ENCODE assay signal across 9 cellular contexts in the genomic region with DNA sequence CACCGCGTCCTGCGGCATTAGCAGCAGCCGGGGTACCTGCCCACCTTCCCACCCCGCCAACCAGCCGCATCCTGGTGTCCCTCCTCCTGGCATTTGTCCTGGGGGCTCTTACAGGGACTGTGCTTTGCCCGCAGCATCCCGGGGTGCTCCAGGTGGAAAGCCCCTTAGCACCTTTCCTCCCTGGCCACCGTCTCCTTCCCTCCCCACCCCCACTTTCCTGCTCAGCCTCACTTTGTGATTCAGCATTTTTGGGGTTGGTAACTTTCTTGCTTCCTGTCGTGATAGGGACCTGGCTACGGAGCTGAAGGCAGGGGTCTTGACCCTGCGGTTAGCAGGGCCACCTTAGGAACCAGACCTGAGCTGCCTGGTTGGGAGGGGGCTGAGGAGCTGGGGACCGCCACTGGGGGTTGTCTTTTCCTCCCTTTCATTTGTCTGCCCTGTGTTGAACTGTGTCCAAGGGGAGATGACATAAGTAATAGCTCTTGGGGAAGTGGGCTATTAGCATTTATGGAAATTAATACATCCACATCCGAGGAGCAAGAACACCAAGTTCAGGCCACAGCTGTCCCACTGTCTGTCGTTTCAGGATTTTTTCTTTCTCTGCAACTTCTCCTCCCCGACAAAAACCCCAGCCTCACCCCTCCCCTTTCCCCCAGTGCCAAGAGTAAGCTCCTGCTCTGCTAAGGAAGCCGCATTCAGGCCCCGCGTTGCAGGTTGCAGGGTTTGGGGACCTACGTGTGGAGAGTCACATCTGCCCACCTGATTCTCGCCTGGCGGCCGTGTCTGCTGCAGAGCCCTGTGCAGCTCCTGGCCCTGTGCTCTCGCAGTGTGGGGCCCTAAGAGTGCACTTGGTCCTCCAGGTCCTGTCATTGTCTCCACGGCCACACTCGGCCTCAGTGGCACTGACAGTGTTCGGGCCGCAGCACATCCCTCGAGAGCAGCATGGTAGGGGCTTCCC. TPM values are rescaled to one million over a fixed set of nuclear protein-coding genes. Genes with fewer than 3 reads are reported as not detected.
DNase-seq lines count a peak whose midpoint lies in the region; ATAC-seq, FAIRE-seq and TF ChIP-seq lines count a peak whose summit lies in the region.
"Had no signal": no experiment of that assay in that cellular context is flagged by ENCODE, and none has a peak within 500 bp of the region (broad histone marks: within the 10 kb centered on the region; RNA-seq: fewer than 3 reads in every experiment).

No MANE protein-coding gene starts in this region.

- no peak overlapping the region for H2BK120ac ChIP-seq in H1 (replicated peaks; ENCODE audit: low read depth, low read length)
- H2BK120ac ChIP-seq in trophoblast cell (ENCODE audit: insufficient read depth, low read length, poor library complexity): no peak overlapping the region

- H3K4me1 ChIP-seq in H1 (replicated peaks in 1 of 4; ENCODE audit: control insufficient read depth in 3 of 4, insufficient read depth in 4 of 4, low read length in 3 of 4) (peaks cover 5 to 20% (median 11%) of the 10 kb centered on the region in 4 experiments), trophoblast cell (ENCODE audit: control insufficient read depth in 1 of 2, insufficient read depth in 2 of 2, low read length in 2 of 2) (peaks cover 7 to 12% of the 10 kb centered on the region in 2 experiments)

- H3K4me1 Mint-ChIP-seq in T-helper 1 cell treated with Interleukin-12 subunit alpha and Interleukin-12 subunit beta and Interleukin-4 antibody, amounts not matched to agents 30 μg/mL and 1 μg/mL, for 36 hours (ENCODE audit: low read depth): peaks cover 27% of the 10 kb centered on the region

- TF ChIP-seq RAD21 in H1 (IDR thresholded peaks at IDR 0.05 in 1 of 2, conservative IDR thresholded peaks at IDR 0.05 in 1 of 2; ENCODE audit: low read depth in 2 of 2, low read length in 2 of 2): no peak

- peak overlapping the region; percentile 59 to 93 (median 62) for H3K4me3 ChIP-seq in H1 (ENCODE audit: extremely low read depth in 1 of 4, insufficient read depth in 2 of 4, low read depth in 3 of 4, low read length in 4 of 4)
- no peak overlapping the region for H3K4me3 ChIP-seq in trophoblast cell (ENCODE audit: low read depth, low read length)

- TF ChIP-seq POLR2A in GM19099 (IDR thresholded peaks at IDR 0.05; ENCODE audit: extremely low read depth, insufficient read length, low read depth): peak; percentile 36
- TF ChIP-seq POLR2A in H1 (IDR thresholded peaks at IDR 0.05; ENCODE audit: control extremely low read depth in 1 of 2, low read depth in 2 of 2, low read length in 2 of 2): no peak

- H3K27me3 Mint-ChIP-seq in T-helper 1 cell treated with Interleukin-12 subunit alpha and Interleukin-12 subunit beta and Interleukin-4 antibody, amounts not matched to agents 30 μg/mL and 1 μg/mL, for 36 hours (ENCODE audit: low read depth): no peaks in the 10 kb centered on the region

- peaks cover 15% of the 10 kb centered on the region for H3K23me2 ChIP-seq in H1 (ENCODE audit: low read depth, low read length)

- no peak overlapping the region for H2BK20ac ChIP-seq in H1 (ENCODE audit: low read length)

- H3K9me3 Mint-ChIP-seq in T-helper 1 cell treated with Interleukin-12 subunit alpha and Interleukin-12 subunit beta and Interleukin-4 antibody, amounts not matched to agents 30 μg/mL and 1 μg/mL, for 36 hours: no peaks in the 10 kb centered on the region

- H3K36me3 ChIP-seq in H1 (ENCODE audit: control insufficient read depth in 2 of 4, insufficient read depth in 4 of 4, low read length in 3 of 4): no peaks in the 10 kb centered on the region
- H3K36me3 ChIP-seq in trophoblast cell (ENCODE audit: control insufficient read depth in 1 of 2, insufficient read depth in 2 of 2, low read length in 2 of 2): no peaks in the 10 kb centered on the region

- peaks cover 7% of the 10 kb centered on the region for H3K36me3 Mint-ChIP-seq in T-helper 1 cell treated with Interleukin-12 subunit alpha and Interleukin-12 subunit beta and Interleukin-4 antibody, amounts not matched to agents 30 μg/mL and 1 μg/mL, for 36 hours (ENCODE audit: low read depth)

- 33% methylated on average over 27 of the region's 29 CpGs; no CpG with 5 or more reads in 1 of the 2 experiments for WGBS in H1 (ENCODE audit: extremely low coverage in 1 of 2, insufficient coverage in 1 of 2, insufficient read length in 1 of 2, insufficient replicate concordance in 2 of 2, low coverage in 1 of 2, low lambda C conversion rate in 2 of 2, missing lambda C conversion rate in 1 of 2), 2 experiments
- WGBS in trophoblast cell (ENCODE audit: extremely low coverage, insufficient coverage, insufficient read length): no CpG with 5 or more reads among the region's 29 CpGs

- no peak overlapping the region for H4K5ac ChIP-seq in H1 (ENCODE audit: insufficient read length, low read depth, low read length)

- H3K27me3 ChIP-seq in H1 (replicated peaks in 1 of 4; ENCODE audit: control insufficient read depth in 3 of 4, extremely low read depth in 1 of 4, insufficient read depth in 3 of 4, low read length in 3 of 4): peaks cover 0 to 36% (median 21%) of the 10 kb centered on the region in 4 experiments; a peak in 5 of 7 replicates
- H3K27me3 ChIP-seq in trophoblast cell (ENCODE audit: insufficient read depth, low read length): peaks cover 25% of the 10 kb centered on the region

- no peak for FAIRE-seq in H1 (lab: Jason Lieb, UNC)
- FAIRE-seq: TTC549 had no signal

- H3K23ac ChIP-seq in H1 (ENCODE audit: insufficient read length) (no peak overlapping the region), trophoblast cell (ENCODE audit: low read length) (no peak overlapping the region)

- H3K9ac ChIP-seq in H1 (replicated peaks in 1 of 4; ENCODE audit: extremely low read depth in 1 of 4, low read depth in 3 of 4, low read length in 3 of 4) (no peak overlapping the region; a peak in 1 of 7 replicates), trophoblast cell (ENCODE audit: low read length) (no peak overlapping the region)

- H2BK5ac ChIP-seq in H1 (ENCODE audit: low read depth, low read length): peak overlapping the region; percentile 44; the same call in 1 of the 2 replicates
- H2BK5ac ChIP-seq in trophoblast cell (ENCODE audit: low read depth, low read length, poor library complexity): no peak overlapping the region

- peaks cover 6% of the 10 kb centered on the region; the same call in 1 of the 2 replicates for H3K79me1 ChIP-seq in H1 (ENCODE audit: low read depth, low read length)
- H3K79me1 ChIP-seq in trophoblast cell (ENCODE audit: low read length): peaks cover 4% of the 10 kb centered on the region

- H4K91ac ChIP-seq in H1 (replicated peaks; ENCODE audit: insufficient read length, low read length) (no peak overlapping the region), trophoblast cell (ENCODE audit: low read depth, low read length) (no peak overlapping the region)

- POLR2A ChIA-PET in H1 (lab: Charles Lee; ENCODE audit: partially characterized antibody): interaction anchor here (1.3 to 1.4 kb wide), 2 partner anchors 8 to 13 kb away, joined by 4 to 5 read pairs; no protein-coding TSS in a partner anchor

- DNase-seq in H1 (ENCODE audit: low read depth in 1 of 2, low spot score in 2 of 2) (peak in 1 of 2 experiments; percentile 60), trophoblast cell (no peak), NCI-H748 (lab: John Stamatoyannopoulos, UW; ENCODE audit: unreplicated experiment) (no peak), NCI-H1092 treated with DMSO at 0.1 percent for 48 hours (lab: John Stamatoyannopoulos, UW) (no peak)

- CTCF ChIA-PET in H1 (lab: Charles Lee; ENCODE audit: partially characterized antibody): interaction anchor here (0.8 to 2.0 kb wide), 7 partner anchors 11 to 250 kb away, joined by 3 to 7 read pairs (median 3); no protein-coding TSS in a partner anchor

- peaks cover 8 to 20% of the 10 kb centered on the region in 2 experiments for H4K20me1 ChIP-seq in H1 (replicated peaks in 1 of 2; ENCODE audit: control insufficient read depth in 1 of 2, insufficient read depth in 2 of 2, low read length in 2 of 2)

- peaks cover 0 to 2% of the 10 kb centered on the region in 2 experiments; a peak in 1 of 4 replicates for H3K79me2 ChIP-seq in H1 (ENCODE audit: control insufficient read depth in 1 of 2, insufficient read depth in 2 of 2, low read length in 2 of 2)
- H3K79me2 ChIP-seq in trophoblast cell (ENCODE audit: control insufficient read depth, insufficient read depth, low read length, poor library complexity): peaks cover 5% of the 10 kb centered on the region

- H3K56ac ChIP-seq in H1 (replicated peaks; ENCODE audit: insufficient read length, low read depth, low read length): no peak overlapping the region

- H2BK15ac ChIP-seq in H1 (ENCODE audit: low read length): peak overlapping the region; percentile 46; the same call in 1 of the 2 replicates

- H4K8ac ChIP-seq in H1 (ENCODE audit: extremely low read depth, insufficient read depth, low read length) (no peak overlapping the region), trophoblast cell (ENCODE audit: low read depth, low read length) (no peak overlapping the region)

- H3K14ac ChIP-seq in H1 (ENCODE audit: insufficient read length) (no peak overlapping the region), trophoblast cell (ENCODE audit: low read length) (no peak overlapping the region)

- TF ChIP-seq EP300 in H1 (IDR thresholded peaks at IDR 0.05; ENCODE audit: borderline replicate concordance in 1 of 2, low read depth in 2 of 2, low read length in 2 of 2): no peak

- H3K27ac ChIP-seq in H1 (ENCODE audit: low read depth, low read length) (no peak overlapping the region), trophoblast cell (ENCODE audit: low read depth, low read length) (no peak overlapping the region)

- H2AFZ ChIP-seq in H1 (ENCODE audit: low read length): no peak overlapping the region
- no peak overlapping the region for H2AFZ ChIP-seq in trophoblast cell (ENCODE audit: insufficient read depth, low read length, poor library complexity)

- no peak overlapping the region for H4K12ac ChIP-seq in trophoblast cell (ENCODE audit: low read depth, low read length)

- no peak for ATAC-seq in GM18867 (IDR thresholded peaks at IDR 0.05; ENCODE audit: unreplicated experiment)
- no peak for ATAC-seq in GM18517 (IDR thresholded peaks at IDR 0.05; ENCODE audit: unreplicated experiment)

- H3K9me3 ChIP-seq in H1 (ENCODE audit: insufficient read depth in 2 of 2, low read depth in 1 of 2, low read length in 1 of 2): no peaks in the 10 kb centered on the region
- H3K9me3 ChIP-seq in trophoblast cell (ENCODE audit: insufficient read depth, low read depth, low read length): no peaks in the 10 kb centered on the region

- H3K18ac ChIP-seq in H1 (ENCODE audit: extremely low read depth, low read length) (peak overlapping the region; percentile 83; the same call in 1 of the 2 replicates), trophoblast cell (ENCODE audit: low read length) (no peak overlapping the region)

- peak overlapping the region; percentile 93 for H3K4me3 Mint-ChIP-seq in T-helper 1 cell treated with Interleukin-12 subunit alpha and Interleukin-12 subunit beta and Interleukin-4 antibody, amounts not matched to agents 30 μg/mL and 1 μg/mL, for 36 hours

- peak overlapping the region; percentile 39; the same call in 1 of the 2 replicates for H2BK12ac ChIP-seq in H1 (ENCODE audit: low read depth, low read length)
- H2BK12ac ChIP-seq in trophoblast cell (ENCODE audit: low read length): no peak overlapping the region

- H3K4me2 ChIP-seq in H1 (ENCODE audit: insufficient read depth in 1 of 2, low read depth in 2 of 2, low read length in 2 of 2) (peak overlapping the region; percentile 83 to 91), trophoblast cell (ENCODE audit: low read length) (peak overlapping the region; percentile 76)

- TF ChIP-seq CTCF in H1 (IDR thresholded peaks at IDR 0.05; ENCODE audit: control extremely low read depth in 1 of 3, insufficient read depth in 1 of 3, low read depth in 1 of 3, low read length in 3 of 3): no peak

- H3K27ac Mint-ChIP-seq in T-helper 1 cell treated with Interleukin-12 subunit alpha and Interleukin-12 subunit beta and Interleukin-4 antibody, amounts not matched to agents 30 μg/mL and 1 μg/mL, for 36 hours: peak overlapping the region; percentile 98

- H2AK5ac ChIP-seq in H1 (ENCODE audit: low read depth, low read length): no peak overlapping the region
- no peak overlapping the region for H2AK5ac ChIP-seq in trophoblast cell (ENCODE audit: low read length)

- H3K4ac ChIP-seq in H1 (replicated peaks; ENCODE audit: insufficient read length, low read depth, low read length) (peak overlapping the region; percentile 27), trophoblast cell (ENCODE audit: low read depth, low read length) (no peak overlapping the region)

RNA-seq across cellular contexts. Expression of a gene that starts 1.6 kb away (rescaled TPM):
- total RNA-seq in H1 (2021; fragmentation: NEBNext Ultra II Directional; extraction: Animal tissue kit (Norgen Biotek cat#: 25700)): 13.6 and 14.0 TPM in 2 replicates
- polyA plus RNA-seq in H1 (2011; rRNA removed): 5.8 and 10.3 TPM in 2 replicates
- polyA plus RNA-seq in H1 (2011; cell fraction: cytosol; rRNA removed): 7.2 TPM
- 37.6 TPM for polyA plus RNA-seq in H1 (2011; cell fraction: nucleus; rRNA removed)
- 8.5 to 11.5 TPM (median 11.0 TPM) in 4 replicates for polyA plus RNA-seq in H1 (2012, experiment 1 of 2)
- 5.8 TPM for polyA plus RNA-seq in H1 (2012, experiment 2 of 2)
- polyA plus RNA-seq in H1 (2013, experiment 1 of 2): 4.3 TPM
- 3.9 TPM for polyA plus RNA-seq in H1 (2013, experiment 2 of 2)
- polyA minus RNA-seq in H1 (2011; rRNA and poly(A)+ RNA removed): 8.3 and 8.4 TPM in 2 replicates
- polyA minus RNA-seq in H1 (2011; cell fraction: cytosol; rRNA and poly(A)+ RNA removed): 8.1 TPM
- polyA minus RNA-seq in H1 (2011; cell fraction: nucleus; rRNA and poly(A)+ RNA removed): 17.8 TPM
- 2.2 and 2.4 TPM in 2 replicates for polyA plus RNA-seq in trophoblast cell (2013)

RNA-seq across cellular contexts. Expression of a gene that starts 51.9 kb away (rescaled TPM):
- 7.0 and 7.1 TPM in 2 replicates for total RNA-seq in H1 (2021; fragmentation: NEBNext Ultra II Directional; extraction: Animal tissue kit (Norgen Biotek cat#: 25700))
- polyA plus RNA-seq in H1 (2011; rRNA removed): 4.5 and 6.2 TPM in 2 replicates
- polyA plus RNA-seq in H1 (2011; cell fraction: cytosol; rRNA removed): 5.9 TPM
- 19.4 TPM for polyA plus RNA-seq in H1 (2011; cell fraction: nucleus; rRNA removed)
- polyA plus RNA-seq in H1 (2012, experiment 1 of 2): 7.0 to 8.9 TPM (median 7.3 TPM) in 4 replicates
- 5.2 TPM for polyA plus RNA-seq in H1 (2012, experiment 2 of 2)
- polyA plus RNA-seq in H1 (2013, experiment 1 of 2): 2.9 TPM
- 2.9 TPM for polyA plus RNA-seq in H1 (2013, experiment 2 of 2)
- 3.6 and 4.9 TPM in 2 replicates for polyA minus RNA-seq in H1 (2011; rRNA and poly(A)+ RNA removed)
- 5.2 TPM for polyA minus RNA-seq in H1 (2011; cell fraction: cytosol; rRNA and poly(A)+ RNA removed)
- 6.5 TPM for polyA minus RNA-seq in H1 (2011; cell fraction: nucleus; rRNA and poly(A)+ RNA removed)
- 0.55 and 0.57 TPM in 2 replicates for polyA plus RNA-seq in trophoblast cell (2013)
